16 cellular contexts compared by ENCODE assay signal in the genomic region with DNA sequence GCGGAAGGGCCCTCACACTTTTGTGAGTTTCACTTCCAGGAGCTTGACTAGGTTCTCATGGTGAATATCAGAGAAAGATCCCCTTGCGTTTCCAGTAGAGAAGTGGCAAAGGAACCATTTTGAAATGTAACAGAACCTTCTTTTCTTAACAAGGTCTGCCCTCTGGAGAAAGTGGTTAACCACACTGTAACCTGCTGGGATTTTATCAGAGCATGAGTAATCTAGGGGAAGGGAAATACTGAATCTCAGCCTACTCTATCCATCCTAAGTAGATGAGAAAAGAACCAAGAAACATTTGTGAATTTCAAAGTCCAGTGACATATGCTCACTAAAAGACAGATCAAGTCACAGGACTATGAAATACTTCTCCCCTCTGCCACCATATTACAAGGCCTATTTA.
DNase-seq lines count a peak whose midpoint lies in the region; ATAC-seq and TF ChIP-seq lines count a peak whose summit lies in the region.
"Had no signal": no experiment of that assay in that cellular context is flagged by ENCODE, and none has a peak within 500 bp of the region (broad histone marks: within the 10 kb centered on the region; RNA-seq: fewer than 3 reads in every experiment).

No MANE protein-coding gene starts in this region.

- no peaks in the 10 kb centered on the region for H4K20me1 ChIP-seq in PC-3 (ENCODE audit: low read length)
- no peaks in the 10 kb centered on the region for H4K20me1 ChIP-seq in Karpas-422 (ENCODE audit: insufficient read depth, low read depth, low read length)
- H4K20me1 ChIP-seq in neural progenitor cell (ENCODE audit: low read depth): no peaks in the 10 kb centered on the region

- H3K9me3 ChIP-seq in PC-3 (ENCODE audit: low read length): no peaks in the 10 kb centered on the region
- H3K9me3 ChIP-seq in Karpas-422 (ENCODE audit: low read length): peaks cover 14% of the 10 kb centered on the region
- H3K9me3 ChIP-seq in neural progenitor cell (ENCODE audit: low read depth): no peaks in the 10 kb centered on the region

- H3K27ac ChIP-seq in PC-3 (ENCODE audit: low read length) (no peak overlapping the region), Karpas-422 (ENCODE audit: low read length) (no peak overlapping the region), neural progenitor cell (no peak overlapping the region)
- H3K27ac ChIP-seq: neutrophil, sigmoid colon had no signal

- TF ChIP-seq CTCF in PC-3 (conservative IDR thresholded peaks at IDR 0.05; ENCODE audit: low read depth, low read length) (no peak), neural progenitor cell (IDR thresholded peaks at IDR 0.05) (no peak)

- intact Hi-C loops in PC-3 (cut with micrococcal nuclease): no loop called here

- peaks cover 28 to 43% of the 10 kb centered on the region in 2 donors for H3K9me3 Mint-ChIP-seq in stimulated activated naive CD8-positive, alpha-beta T cell treated with anti-CD3 and anti-CD28 coated beads, Interleukin-15, amount 100 ng/mL, for 72 hours
- peaks cover 29% of the 10 kb centered on the region for H3K9me3 Mint-ChIP-seq in neural progenitor cell

- DNase-seq in stimulated activated naive CD8-positive, alpha-beta T cell treated with anti-CD3 and anti-CD28 coated beads, Interleukin-15, Interleukin-2, amounts not matched to agents 100 U/mL and 50 U/mL, for 24 hours: no peak
- no peak for DNase-seq in stimulated activated naive CD8-positive, alpha-beta T cell treated with anti-CD3 and anti-CD28 coated beads, Interleukin-15, amount 100 ng/mL, for 72 hours
- peak; percentile 67 for DNase-seq in PC-3
- peak; percentile 83 for DNase-seq in fibroblast of peridontal ligament (ENCODE audit: extremely low read depth)
- no peak for DNase-seq in NCI-H2029 (lab: John Stamatoyannopoulos, UW)
- no peak for DNase-seq in Karpas-422
- DNase-seq in neural progenitor cell (ENCODE audit: low spot score): no peak
- DNase-seq: activated CD4-positive, alpha-beta T cell treated with anti-CD3 and anti-CD28 coated beads for 4 hours; activated T-cell treated with anti-CD3 and anti-CD28 coated beads, Interleukin-2, amount 50 U/mL, for 48 hours; amniotic stem cell; NCI-H1092 treated with DMSO at 0.1 percent for 48 hours; sigmoid colon had no signal

- no peak overlapping the region for H3K4me3 Mint-ChIP-seq in stimulated activated naive CD8-positive, alpha-beta T cell treated with anti-CD3 and anti-CD28 coated beads, Interleukin-15, amount 100 ng/mL, for 72 hours
- no peak overlapping the region for H3K4me3 Mint-ChIP-seq in neural progenitor cell
- H3K4me3 Mint-ChIP-seq: stimulated activated naive CD8-positive, alpha-beta T cell treated with anti-CD3 and anti-CD28 coated beads, Interleukin-15, Interleukin-2, amounts not matched to agents 100 ng/mL and 50 ng/mL, for 24 hours had no signal

- H3K27me3 Mint-ChIP-seq in stimulated activated naive CD8-positive, alpha-beta T cell treated with anti-CD3 and anti-CD28 coated beads, Interleukin-15, amount 100 ng/mL, for 72 hours: no peaks in the 10 kb centered on the region
- no peaks in the 10 kb centered on the region for H3K27me3 Mint-ChIP-seq in neural progenitor cell (ENCODE audit: insufficient read depth, low read depth)

- no peaks in the 10 kb centered on the region for H3K4me1 Mint-ChIP-seq in stimulated activated naive CD8-positive, alpha-beta T cell treated with anti-CD3 and anti-CD28 coated beads, Interleukin-15, amount 100 ng/mL, for 72 hours
- H3K4me1 Mint-ChIP-seq in neural progenitor cell: no peaks in the 10 kb centered on the region

- H3K9me2 ChIP-seq in PC-3 (replicated peaks; ENCODE audit: low read length): no peaks in the 10 kb centered on the region
- H3K9me2 ChIP-seq in Karpas-422 (replicated peaks; ENCODE audit: insufficient read depth, low read length): no peaks in the 10 kb centered on the region

- H3K27me3 ChIP-seq in PC-3 (ENCODE audit: low read length) (no peaks in the 10 kb centered on the region), Karpas-422 (ENCODE audit: low read length) (no peaks in the 10 kb centered on the region), neural progenitor cell (no peaks in the 10 kb centered on the region)
- H3K27me3 ChIP-seq: neutrophil, sigmoid colon had no signal

- H3K4me3 ChIP-seq in PC-3 (ENCODE audit: low read length) (no peak overlapping the region), Karpas-422 (ENCODE audit: low read length) (no peak overlapping the region), neural progenitor cell (no peak overlapping the region)
- H3K4me3 ChIP-seq: sigmoid colon had no signal

- POLR2A ChIA-PET in PC-3 (lab: Charles Lee; ENCODE audit: unreplicated experiment): no interaction called here

- no peak overlapping the region for H3K4me2 ChIP-seq in PC-3 (ENCODE audit: low read length)
- H3K4me2 ChIP-seq in Karpas-422 (ENCODE audit: low read depth, low read length, poor library complexity, severe bottlenecking): no peak overlapping the region
- H3K4me2 ChIP-seq in neural progenitor cell: no peak overlapping the region

- CTCF ChIA-PET in PC-3 (lab: Charles Lee): no interaction called here

- no peak overlapping the region for H3K9ac ChIP-seq in PC-3 (ENCODE audit: low read length)
- no peak overlapping the region for H3K9ac ChIP-seq in Karpas-422 (ENCODE audit: low read length)
- no peak overlapping the region for H3K9ac ChIP-seq in neural progenitor cell

- H3K79me2 ChIP-seq in PC-3 (ENCODE audit: low read length): no peaks in the 10 kb centered on the region
- H3K79me2 ChIP-seq in Karpas-422 (ENCODE audit: low read length): no peaks in the 10 kb centered on the region
- H3K79me2 ChIP-seq in neural progenitor cell (ENCODE audit: low read depth): no peaks in the 10 kb centered on the region

- H3K27ac Mint-ChIP-seq in stimulated activated naive CD8-positive, alpha-beta T cell treated with anti-CD3 and anti-CD28 coated beads, Interleukin-15, amount 100 ng/mL, for 72 hours: no peak overlapping the region
- H3K27ac Mint-ChIP-seq in neural progenitor cell: no peak overlapping the region
- H3K27ac Mint-ChIP-seq: stimulated activated naive CD8-positive, alpha-beta T cell treated with anti-CD3 and anti-CD28 coated beads, Interleukin-15, Interleukin-2, amounts not matched to agents 100 ng/mL and 50 ng/mL, for 24 hours had no signal

- H3K36me3 ChIP-seq in PC-3 (ENCODE audit: low read depth, low read length) (no peaks in the 10 kb centered on the region; the same call in 1 of the 2 replicates), Karpas-422 (ENCODE audit: insufficient read depth, low read length) (no peaks in the 10 kb centered on the region), neural progenitor cell (no peaks in the 10 kb centered on the region)
- H3K36me3 ChIP-seq: neutrophil, sigmoid colon had no signal

- peaks cover 2% of the 10 kb centered on the region for H3K36me3 Mint-ChIP-seq in neural progenitor cell

- no TSS peak for BruUV-seq in PC-3 (replicated peaks; lab: Mats Ljungman, UMichigan)

- no peaks in the 10 kb centered on the region for H3F3A ChIP-seq in PC-3 (ENCODE audit: low read length, unreplicated experiment)
- H3F3A ChIP-seq in neural progenitor cell (ENCODE audit: low read depth): no peaks in the 10 kb centered on the region

- H3K4me1 ChIP-seq in PC-3 (ENCODE audit: insufficient read depth, low read length) (no peaks in the 10 kb centered on the region), Karpas-422 (ENCODE audit: low read length) (no peaks in the 10 kb centered on the region), neural progenitor cell (no peaks in the 10 kb centered on the region)
- H3K4me1 ChIP-seq: sigmoid colon had no signal

- ATAC-seq in stimulated activated naive CD8-positive, alpha-beta T cell treated with anti-CD3 and anti-CD28 coated beads, Interleukin-15, Interleukin-2, amounts not matched to agents 100 U/mL and 50 U/mL, for 24 hours: peak; percentile 52
- no peak for ATAC-seq in stimulated activated naive CD8-positive, alpha-beta T cell treated with anti-CD3 and anti-CD28 coated beads, Interleukin-15, amount 100 ng/mL, for 72 hours
- ATAC-seq in PC-3 (peak; percentile 70), GM21737 (IDR thresholded peaks at IDR 0.05; ENCODE audit: unreplicated experiment) (no peak)
- ATAC-seq: Panc1 had no signal

- H2AFZ ChIP-seq in PC-3 (ENCODE audit: low read length) (0 out of 2 replicates have a peak overlapping the region, but pooled peaks have one; percentile 6), Karpas-422 (ENCODE audit: low read length) (no peak overlapping the region), neural progenitor cell (replicated peaks) (no peak overlapping the region)

Comparison
In these comparisons a context has a peak if more than half of its experiments do, and no peak if none do; other contexts are left out.
1. ATAC-seq: peak in stimulated activated naive CD8-positive, alpha-beta T cell treated with anti-CD3 and anti-CD28 coated beads, Interleukin-15, Interleukin-2, amounts not matched to agents 100 U/mL and 50 U/mL, for 24 hours (single experiment) and PC-3 (single experiment); none in stimulated activated naive CD8-positive, alpha-beta T cell treated with anti-CD3 and anti-CD28 coated beads, Interleukin-15, amount 100 ng/mL, for 72 hours (single experiment) and GM21737 (single experiment).
2. DNase-seq: peak in PC-3 (single experiment) and fibroblast of peridontal ligament (single experiment); none in stimulated activated naive CD8-positive, alpha-beta T cell treated with anti-CD3 and anti-CD28 coated beads, Interleukin-15, Interleukin-2, amounts not matched to agents 100 U/mL and 50 U/mL, for 24 hours (single experiment), stimulated activated naive CD8-positive, alpha-beta T cell treated with anti-CD3 and anti-CD28 coated beads, Interleukin-15, amount 100 ng/mL, for 72 hours (0 of 2), NCI-H2029 (single experiment), Karpas-422 (single experiment) and neural progenitor cell (single experiment).